In the genomic region with DNA sequence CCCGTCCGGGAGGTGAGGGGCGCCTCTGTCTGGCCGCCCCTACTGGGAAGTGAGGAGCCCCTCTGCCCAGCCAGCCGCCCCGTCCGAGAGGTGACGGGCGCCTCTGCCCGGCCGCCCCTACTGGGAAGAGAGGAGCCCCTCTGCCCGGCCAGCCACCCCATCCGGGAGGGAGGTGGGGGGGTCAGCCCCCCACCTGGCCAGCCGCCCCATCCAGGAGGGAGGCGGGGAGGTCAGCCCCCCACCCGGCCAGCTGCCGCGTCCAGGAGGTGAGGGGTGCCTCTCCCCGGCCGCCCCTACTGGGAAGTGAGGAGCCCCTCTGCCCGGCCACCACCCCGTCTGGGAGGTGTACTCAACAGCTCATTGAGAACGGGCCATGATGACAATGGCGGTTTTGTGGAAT, we compare ENCODE assay signal across 8 cellular contexts. TPM values are rescaled to one million over a fixed set of nuclear protein-coding genes. Genes with fewer than 3 reads are reported as not detected.
"Had no signal": no experiment of that assay in that cellular context is flagged by ENCODE, and none has a peak within 500 bp of the region (broad histone marks: within the 10 kb centered on the region; RNA-seq: fewer than 3 reads in every experiment).

No MANE protein-coding gene starts in this region.

RNA-seq across cellular contexts. Expression of a gene that starts 31.7 kb away (rescaled TPM):
- total RNA-seq: OCI-LY7, PC-3, PC-9, RPMI7951, SJCRH30, SJSA1, SK-MEL-5 had no signal
- polyA plus RNA-seq: SK-N-SH had no signal
